In genomic region chrX:57119416-57119815, GRCh38 we compare ENCODE assay signal across 1 cellular context.
TF ChIP-seq lines count a peak whose summit lies in the region.

No MANE protein-coding gene starts in this region.

TF ChIP-seq in endothelial cell of umbilical vein, 7 proteins besides CTCF, POLR2A, EP300 and RAD21 (continued from another document):
- TF ChIP-seq MAX (IDR thresholded peaks at IDR 0.05; ENCODE audit: insufficient read depth, insufficient read length) (no peak), EZH2 (IDR thresholded peaks at IDR 0.05; ENCODE audit: borderline replicate concordance, low read depth, low read length, severe bottlenecking) (no peak)
